In the genomic region with DNA sequence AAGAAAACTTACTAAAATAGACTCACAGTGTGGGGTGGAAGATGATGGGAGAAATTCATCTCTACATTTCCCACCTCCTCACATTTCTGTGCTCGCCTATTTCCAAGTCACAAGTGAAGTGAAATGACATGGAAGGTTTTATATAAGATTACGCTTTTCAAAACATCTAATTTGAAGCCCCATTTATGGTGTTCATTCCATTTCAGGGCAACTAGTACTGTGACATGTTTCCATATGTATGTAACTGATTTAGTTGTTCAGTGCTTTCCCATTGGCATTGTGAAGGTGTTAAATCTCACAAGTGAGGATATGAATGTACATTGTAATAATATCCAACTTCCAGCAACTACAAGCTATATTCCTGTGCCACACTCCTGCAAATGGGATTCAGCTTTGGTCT, we compare ENCODE assay signal across 34 cellular contexts.
"Had no signal": no experiment of that assay in that cellular context is flagged by ENCODE, and none has a peak within 500 bp of the region (broad histone marks: within the 10 kb centered on the region; RNA-seq: fewer than 3 reads in every experiment).

No MANE protein-coding gene starts in this region.

- H3K4me3 ChIP-seq: MG63 had no signal

- H3K9me3 ChIP-seq: MG63 had no signal

- H3K4me2 ChIP-seq: KMS-11 had no signal

- H3K27me3 ChIP-seq: MG63 had no signal

- H3K27ac ChIP-seq: KMS-11 had no signal

- H3K36me3 ChIP-seq: MG63 had no signal

- DNase-seq: Karpas-422, Kasumi-1, KG1, MG63, MM.1S, MV-4-11, NCI-H1048, NCI-H1092, NCI-H1092 treated with DMSO at 0.1 percent for 48 hours, NCI-H1105, NCI-H1105 treated with DMSO at 0.1 percent for 48 hours, NCI-H1417, NCI-H1417 treated with DMSO at 0.1 percent for 48 hours, NCI-H1436, NCI-H1436 treated with DMSO at 0.1 percent for 48 hours, NCI-H146, NCI-H1694, NCI-H1694 treated with DMSO at 0.1 percent for 48 hours, NCI-H187, NCI-H187 treated with DMSO at 0.1 percent for 48 hours, NCI-H1930, NCI-H2029, NCI-H2029 treated with DMSO at 0.1 percent for 48 hours, NCI-H2081, NCI-H2081 treated with DMSO at 0.1 percent for 48 hours, NCI-H2107, NCI-H2171, NCI-H2171 treated with DMSO at 0.1 percent for 48 hours, NCI-H2227 treated with DMSO at 0.1 percent for 48 hours, NCI-H226, NCI-H345, NCI-H446, NCI-H446 treated with DMSO at 0.1 percent for 48 hours had no signal

- H3K9ac ChIP-seq: KMS-11 had no signal
